Comparison of ENCODE assay signal across 28 cellular contexts in the genomic region with DNA sequence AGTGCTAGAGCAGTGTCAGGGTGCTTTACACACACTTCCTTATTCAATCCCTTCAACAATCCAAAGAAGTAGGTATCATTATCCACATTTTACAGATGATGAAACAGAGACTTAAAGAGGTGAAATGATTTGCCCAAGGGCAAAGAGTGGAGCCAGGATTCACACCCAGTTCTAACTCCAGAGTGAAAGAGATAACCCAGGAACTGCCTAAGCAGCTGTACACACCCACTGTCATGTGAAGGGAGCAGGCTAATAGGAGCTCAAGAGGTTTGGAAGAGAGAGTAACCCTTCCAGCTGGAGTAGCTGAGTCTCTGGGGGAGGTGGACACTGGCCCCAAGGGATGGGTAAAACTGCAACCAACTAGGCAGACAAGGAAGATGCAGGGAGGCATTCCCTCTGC.
"Had no signal": no experiment of that assay in that cellular context is flagged by ENCODE, and none has a peak within 500 bp of the region (broad histone marks: within the 10 kb centered on the region; RNA-seq: fewer than 3 reads in every experiment).

No MANE protein-coding gene starts in this region.

- H3K9ac ChIP-seq: neural progenitor cell, parathyroid adenoma had no signal

- H3K9me3 ChIP-seq: body of pancreas, psoas muscle, sigmoid colon, stomach, testis, transverse colon had no signal

- H3K4me3 Mint-ChIP-seq: activated naive CD8-positive, alpha-beta T cell; dendritic cell treated with granulocyte-macrophage colony-stimulating factor and Interleukin-4, amounts not matched to agents 40 ng/mL and 50 ng/mL, for 4 days; mesothelial cell of epicardium; naive thymus-derived CD4-positive, alpha-beta T cell; neural progenitor cell; stimulated activated naive B cell treated with anti-CD40 and anti-IgM and Interleukin-4, amounts not matched to agents 10 μg/mL and 1 μg/mL and 100 μg/mL, for 72 hours; T-cell; T-helper 2 cell treated with Interferon-gamma antibody and Interleukin-4, amounts not matched to agents 5 μg/mL and 100 μg/mL, for 36 hours had no signal

- H3K27me3 ChIP-seq: body of pancreas, neural progenitor cell, sigmoid colon, stomach, testis, transverse colon had no signal

- H3K4me1 ChIP-seq: neural progenitor cell, parathyroid adenoma, psoas muscle, testis had no signal

- H3K27me3 Mint-ChIP-seq: activated naive CD8-positive, alpha-beta T cell; dendritic cell treated with granulocyte-macrophage colony-stimulating factor and Interleukin-4, amounts not matched to agents 40 ng/mL and 50 ng/mL, for 4 days; naive thymus-derived CD4-positive, alpha-beta T cell; stimulated activated naive B cell treated with anti-CD40 and anti-IgM and Interleukin-4, amounts not matched to agents 10 μg/mL and 1 μg/mL and 100 μg/mL, for 72 hours; T-cell had no signal

- H3K4me3 ChIP-seq: body of pancreas, neural progenitor cell, psoas muscle, sigmoid colon, smooth muscle cell, stomach, testis, transverse colon had no signal

- H3K27ac Mint-ChIP-seq: activated naive CD8-positive, alpha-beta T cell; dendritic cell treated with granulocyte-macrophage colony-stimulating factor and Interleukin-4, amounts not matched to agents 40 ng/mL and 50 ng/mL, for 4 days; mesothelial cell of epicardium; neural progenitor cell; stimulated activated naive B cell treated with anti-CD40 and anti-IgM and Interleukin-4, amounts not matched to agents 10 μg/mL and 1 μg/mL and 100 μg/mL, for 72 hours; T-cell; T-helper 2 cell treated with Interferon-gamma antibody and Interleukin-4, amounts not matched to agents 5 μg/mL and 100 μg/mL, for 36 hours had no signal

- H3K9me3 Mint-ChIP-seq: dendritic cell treated with granulocyte-macrophage colony-stimulating factor and Interleukin-4, amounts not matched to agents 40 ng/mL and 50 ng/mL, for 4 days; mesothelial cell of epicardium; neural progenitor cell; stimulated activated naive B cell treated with anti-CD40 and anti-IgM and Interleukin-4, amounts not matched to agents 10 μg/mL and 1 μg/mL and 100 μg/mL, for 72 hours; T-cell; T-helper 2 cell treated with Interferon-gamma antibody and Interleukin-4, amounts not matched to agents 5 μg/mL and 100 μg/mL, for 36 hours had no signal

- ATAC-seq: body of pancreas; left colon; naive thymus-derived CD4-positive, alpha-beta T cell; psoas muscle; stimulated activated naive B cell treated with anti-CD40 and anti-IgM and Interleukin-4, amounts not matched to agents 10 μg/mL and 1 μg/mL and 100 μg/mL, for 72 hours; T-cell had no signal

- H3K27ac ChIP-seq: body of pancreas, neural progenitor cell, parathyroid adenoma, psoas muscle, stomach, testis, transverse colon, VCaP had no signal

- H3K36me3 ChIP-seq: neural progenitor cell, transverse colon had no signal

- DNase-seq: activated CD4-positive, alpha-beta T cell treated with anti-CD3 and anti-CD28 coated beads for 48 hours; activated CD4-positive, alpha-beta T cell treated with anti-CD3 and anti-CD28 coated beads, Interleukin-2, amount 50 U/mL, for 48 hours; activated CD8-positive, alpha-beta memory T cell treated with anti-CD3 and anti-CD28 coated beads for 24 hours; activated effector memory CD4-positive, alpha-beta T cell treated with Interleukin-2 at 50 U/mL for 16 hours; activated naive CD4-positive, alpha-beta T cell treated with Interleukin-2 at 50 U/mL for 16 hours; body of pancreas; effector CD4-positive, alpha-beta T cell; foreskin fibroblast; kidney; left colon; naive thymus-derived CD4-positive, alpha-beta T cell; psoas muscle; sigmoid colon; stimulated activated CD4-positive, alpha-beta T cell treated with anti-CD3 and anti-CD28 coated beads, Interleukin-1b, Interleukin-23, amount 100 ng/mL, for 48 hours; stimulated activated CD4-positive, alpha-beta T cell treated with anti-CD3 and anti-CD28 coated beads, Interleukin-4, amount 100 ng/mL, for 4 hours; stimulated activated naive B cell treated with anti-CD40 and anti-IgM and Interleukin-4, amounts not matched to agents 10 μg/mL and 1 μg/mL and 100 μg/mL, for 72 hours; stomach; T-cell; testis; transverse colon had no signal
